Comparison of ENCODE assay signal across 22 cellular contexts in the genomic region with DNA sequence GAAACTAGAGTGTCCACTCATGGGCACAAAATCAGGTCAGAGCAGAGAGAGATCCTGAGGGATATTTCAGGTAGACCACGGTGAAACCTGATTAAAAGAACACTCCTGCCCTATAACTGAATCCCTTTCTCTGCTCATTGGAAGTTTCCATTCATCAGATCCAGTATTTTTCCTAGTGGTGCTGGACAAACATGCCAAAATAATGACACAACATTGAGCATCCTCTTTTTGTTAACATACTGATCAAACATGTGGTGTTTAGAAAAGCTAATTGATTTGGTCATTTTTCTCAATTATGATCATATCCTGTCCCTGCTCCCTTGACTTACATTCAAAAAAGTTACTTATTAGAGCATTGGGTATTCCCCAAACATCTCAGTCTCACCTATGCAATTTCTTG. TPM values are rescaled to one million over a fixed set of nuclear protein-coding genes. Genes with fewer than 3 reads are reported as not detected.
"Had no signal": no experiment of that assay in that cellular context is flagged by ENCODE, and none has a peak within 500 bp of the region (broad histone marks: within the 10 kb centered on the region; RNA-seq: fewer than 3 reads in every experiment).

No MANE protein-coding gene starts in this region.

- H3K36me3 Mint-ChIP-seq: mesothelial cell of epicardium; natural killer cell treated with Interleukin-12 subunit alpha and Interleukin-12 subunit beta and Interleukin-15 and Interleukin-18, amount 100 ng/mL, for 72 hours; type B pancreatic cell had no signal

- H3K27ac Mint-ChIP-seq: dendritic cell treated with granulocyte-macrophage colony-stimulating factor and Interleukin-4, amounts not matched to agents 40 ng/mL and 50 ng/mL, for 4 days; effector memory CD8-positive, alpha-beta T cell; mesothelial cell of epicardium; natural killer cell treated with Interleukin-12 subunit alpha and Interleukin-12 subunit beta and Interleukin-15 and Interleukin-18, amount 100 ng/mL, for 72 hours; neural progenitor cell; type B pancreatic cell had no signal

- H3K27me3 Mint-ChIP-seq: natural killer cell treated with Interleukin-12 subunit alpha and Interleukin-12 subunit beta and Interleukin-15 and Interleukin-18, amount 100 ng/mL, for 72 hours; type B pancreatic cell had no signal

- H2AFZ ChIP-seq: neural progenitor cell had no signal

- H3K36me3 ChIP-seq: esophagus muscularis mucosa, neural progenitor cell, right atrium auricular region, suprapubic skin, thyroid gland had no signal

- H3K4me3 ChIP-seq: esophagus muscularis mucosa, neural progenitor cell, right atrium auricular region, suprapubic skin, thyroid gland had no signal

- H3K4me1 ChIP-seq: esophagus muscularis mucosa, neural progenitor cell, right atrium auricular region, thyroid gland had no signal

- H3K4me1 Mint-ChIP-seq: neural progenitor cell had no signal

- H3K27me3 ChIP-seq: esophagus muscularis mucosa, neural progenitor cell, right atrium auricular region, suprapubic skin, thyroid gland had no signal

- H3K4me2 ChIP-seq: neural progenitor cell had no signal

- H3K9me3 Mint-ChIP-seq: dendritic cell treated with granulocyte-macrophage colony-stimulating factor and Interleukin-4, amounts not matched to agents 40 ng/mL and 50 ng/mL, for 4 days; mesothelial cell of epicardium; neural progenitor cell; type B pancreatic cell had no signal

- H3K9ac ChIP-seq: neural progenitor cell had no signal

- ATAC-seq: effector memory CD8-positive, alpha-beta T cell; natural killer cell treated with Interleukin-12 subunit alpha and Interleukin-12 subunit beta and Interleukin-15 and Interleukin-18, amount 100 ng/mL, for 72 hours; stimulated activated naive CD8-positive, alpha-beta T cell treated with anti-CD3 and anti-CD28 coated beads, Interleukin-15, Interleukin-2, amounts not matched to agents 100 U/mL and 50 U/mL, for 24 hours had no signal

- H3K27ac ChIP-seq: epithelial cell of prostate, esophagus muscularis mucosa, neural progenitor cell, right atrium auricular region, suprapubic skin, thyroid gland had no signal

- H3K9me3 ChIP-seq: esophagus muscularis mucosa, right atrium auricular region, suprapubic skin, thyroid gland had no signal

- H3K4me3 Mint-ChIP-seq: dendritic cell treated with granulocyte-macrophage colony-stimulating factor and Interleukin-4, amounts not matched to agents 40 ng/mL and 50 ng/mL, for 4 days; effector memory CD8-positive, alpha-beta T cell; mesothelial cell of epicardium; natural killer cell treated with Interleukin-12 subunit alpha and Interleukin-12 subunit beta and Interleukin-15 and Interleukin-18, amount 100 ng/mL, for 72 hours; neural progenitor cell; type B pancreatic cell had no signal

- FAIRE-seq: colon, small intestine, urothelium cell line had no signal

- DNase-seq: cerebellar nuclear complex; effector memory CD8-positive, alpha-beta T cell; foreskin melanocyte; head of caudate nucleus; hippocampal formation; kidney glomerular epithelial cell; nucleus accumbens; small intestine; stimulated activated CD4-positive, alpha-beta T cell treated with anti-CD3 and anti-CD28 coated beads, Interleukin-2, amount 100 ng/mL, for 48 hours; stimulated activated naive CD8-positive, alpha-beta T cell treated with anti-CD3 and anti-CD28 coated beads, Interleukin-15, Interleukin-2, amounts not matched to agents 100 U/mL and 50 U/mL, for 24 hours; thyroid gland had no signal

RNA-seq across cellular contexts. Expression of gene PTX3, which starts 27.2 kb away (rescaled TPM):
- total RNA-seq: natural killer cell treated with Interleukin-12 subunit alpha and Interleukin-12 subunit beta and Interleukin-15 and Interleukin-18, amount 100 ng/mL, for 72 hours had no signal

RNA-seq across cellular contexts. Expression of gene VEPH1, which starts 39.4 kb away (rescaled TPM):
- total RNA-seq: natural killer cell treated with Interleukin-12 subunit alpha and Interleukin-12 subunit beta and Interleukin-15 and Interleukin-18, amount 100 ng/mL, for 72 hours had no signal
